Comparison of ENCODE assay signal across 11 cellular contexts in genomic region chr1:6491966-6492365, GRCh38. TPM values are rescaled to one million over a fixed set of nuclear protein-coding genes. Genes with fewer than 3 reads are reported as not detected.
DNase-seq lines count a peak whose midpoint lies in the region; ATAC-seq, FAIRE-seq and TF ChIP-seq lines count a peak whose summit lies in the region.
"Had no signal": no experiment of that assay in that cellular context is flagged by ENCODE, and none has a peak within 500 bp of the region (broad histone marks: within the 10 kb centered on the region; RNA-seq: fewer than 3 reads in every experiment).

No MANE protein-coding gene starts in this region.

- POLR2A ChIA-PET in RWPE1 (lab: Yijun Ruan, JAX; ENCODE audit: low non-redundant PET): no interaction called here
- POLR2A ChIA-PET in endothelial cell of umbilical vein (lab: Charles Lee): interaction anchor here (0.6 to 0.7 kb wide), 2 partner anchors 31 to 88 kb away, joined by 3 read pairs; partner anchors contain the start of gene ZBTB48

- peak overlapping the region; percentile 58 for H3K9ac ChIP-seq in endothelial cell of umbilical vein (replicated peaks; ENCODE audit: extremely low read depth, insufficient read depth, low read length)
- H3K9ac ChIP-seq in smooth muscle cell (ENCODE audit: low read depth): no peak overlapping the region

- H4K20me1 ChIP-seq in endothelial cell of umbilical vein (replicated peaks; ENCODE audit: control insufficient read depth, extremely low read depth, insufficient read depth, low read length) (no peaks in the 10 kb centered on the region), smooth muscle cell (ENCODE audit: low read depth) (peaks cover 7% of the 10 kb centered on the region)

- ATAC-seq in activated T-cell treated with anti-CD3 and anti-CD28 coated beads, Interleukin-2, amount 50 U/mL, for 72 hours (replicated peaks in 1 of 2): no peak

- H3K27me3 Mint-ChIP-seq in activated T-cell treated with anti-CD3 and anti-CD28 coated beads, Interleukin-2, amount 50 U/mL, for 72 hours (ENCODE audit: low read depth): peaks cover 9% of the 10 kb centered on the region

- intact Hi-C loops in endothelial cell of umbilical vein (cut with micrococcal nuclease): loop anchor here (1.0 to 10.0 kb wide), 4 partner anchors 31 to 293 kb away; partner anchors contain the start of genes CAMTA1 and KLHL21

- H3K9me3 Mint-ChIP-seq in activated T-cell treated with anti-CD3 and anti-CD28 coated beads, Interleukin-2, amount 50 U/mL, for 72 hours: no peaks in the 10 kb centered on the region

- H3K27ac Mint-ChIP-seq in activated T-cell treated with anti-CD3 and anti-CD28 coated beads, Interleukin-2, amount 50 U/mL, for 72 hours: peak overlapping the region; percentile 10

- TSS peak; percentile 46 for BruUV-seq in endothelial cell of umbilical vein (replicated peaks; lab: Mats Ljungman, UMichigan)

- peak overlapping the region; percentile 85 to 86 for H3K4me3 Mint-ChIP-seq in activated T-cell treated with anti-CD3 and anti-CD28 coated beads, Interleukin-2, amount 50 U/mL, for 72 hours

- H3K4me2 ChIP-seq in endothelial cell of umbilical vein (ENCODE audit: insufficient read depth, low read length): peak overlapping the region; percentile 6
- peak overlapping the region; percentile 100 for H3K4me2 ChIP-seq in smooth muscle cell

- H3K27ac ChIP-seq in RWPE1 (peak overlapping the region; percentile 100), endothelial cell of umbilical vein (ENCODE audit: insufficient read depth, low read depth, low read length) (peak overlapping the region; percentile 86), smooth muscle cell (ENCODE audit: low read depth) (peak overlapping the region; percentile 64)
- H3K27ac ChIP-seq: ovary had no signal

- H2AFZ ChIP-seq in endothelial cell of umbilical vein (ENCODE audit: low read depth, low read length) (no peak overlapping the region), smooth muscle cell (ENCODE audit: low read depth) (no peak overlapping the region)

- CTCF ChIA-PET in RWPE1 (lab: Yijun Ruan, JAX): interaction anchor here (0.6 to 1.3 kb wide), 4 partner anchors 49 to 457 kb away, joined by 3 to 5 read pairs (median 4); no protein-coding TSS in a partner anchor
- CTCF ChIA-PET in endothelial cell of umbilical vein (lab: Charles Lee): interaction anchor here (0.8 to 10.9 kb wide), 7 partner anchors 9 to 246 kb away, joined by 4 to 113 read pairs (median 4); no protein-coding TSS in a partner anchor

- no peak for TF ChIP-seq CTCF in RWPE1 (conservative IDR thresholded peaks at IDR 0.05; ENCODE audit: low read depth)
- no peak for TF ChIP-seq CTCF in endothelial cell of umbilical vein (IDR thresholded peaks at IDR 0.05; ENCODE audit: extremely low read depth in 1 of 2, insufficient read depth in 1 of 2, low read depth in 1 of 2, low read length in 2 of 2)
- TF ChIP-seq CTCF in smooth muscle cell (IDR thresholded peaks at IDR 0.05; ENCODE audit: borderline replicate concordance, insufficient read depth, poor library complexity, severe bottlenecking): no peak

- H3K4me1 Mint-ChIP-seq in activated T-cell treated with anti-CD3 and anti-CD28 coated beads, Interleukin-2, amount 50 U/mL, for 72 hours (ENCODE audit: low read depth): peaks cover 10% of the 10 kb centered on the region

- no peaks in the 10 kb centered on the region for H3K79me2 ChIP-seq in endothelial cell of umbilical vein (ENCODE audit: control insufficient read depth, insufficient read depth, low read length)
- H3K79me2 ChIP-seq in smooth muscle cell (ENCODE audit: low read depth): no peaks in the 10 kb centered on the region

- 90% methylated on average over 10 of the region's 10 CpGs for whole genome bisulfite sequencing in smooth muscle cell (ENCODE audit: low lambda C conversion rate)

- no peak for TF ChIP-seq POLR2A in endothelial cell of umbilical vein (IDR thresholded peaks at IDR 0.05; ENCODE audit: low read depth, low read length)

- H3K36me3 Mint-ChIP-seq in activated T-cell treated with anti-CD3 and anti-CD28 coated beads, Interleukin-2, amount 50 U/mL, for 72 hours (ENCODE audit: insufficient read depth in 2 of 2): no peaks in the 10 kb centered on the region

- no peaks in the 10 kb centered on the region for H3K9me3 ChIP-seq in endothelial cell of umbilical vein (replicated peaks; ENCODE audit: control insufficient read depth, insufficient read depth, low read length)
- no peaks in the 10 kb centered on the region for H3K9me3 ChIP-seq in smooth muscle cell (replicated peaks; ENCODE audit: low read depth)
- H3K9me3 ChIP-seq: MG63, ovary had no signal

- H3K4me3 ChIP-seq in endothelial cell of umbilical vein (replicated peaks in 1 of 3; ENCODE audit: insufficient read depth in 1 of 3, low read depth in 1 of 3, low read length in 3 of 3) (no peak overlapping the region), smooth muscle cell (no peak overlapping the region)
- H3K4me3 ChIP-seq: MG63, ovary had no signal

- FAIRE-seq in endothelial cell of umbilical vein (lab: Jason Lieb, UNC): no peak

- H3F3A ChIP-seq in smooth muscle cell (ENCODE audit: low read depth): peaks cover 8% of the 10 kb centered on the region

- no peak for DNase-seq in activated T-cell treated with anti-CD3 and anti-CD28 coated beads, Interleukin-2, amount 50 U/mL, for 72 hours
- DNase-seq in activated T-cell treated with anti-CD3 and anti-CD28 coated beads for 4 hours (no peak), RWPE1 (ENCODE audit: low spot score) (no peak), endothelial cell of umbilical vein (ENCODE audit: low read depth, low spot score) (no peak), smooth muscle cell (lab: John Stamatoyannopoulos, UW; ENCODE audit: unreplicated experiment) (no peak), NCI-H510A treated with DMSO at 0.1 percent for 48 hours (lab: John Stamatoyannopoulos, UW) (no peak), hippocampal formation (lab: John Stamatoyannopoulos, UW) (no peak), activated gamma-delta T cell treated with Interleukin-2 at 50 U/mL for 16 hours (no peak)
- DNase-seq: activated CD4-positive, alpha-beta T cell treated with anti-CD3 and anti-CD28 coated beads for 4 hours had no signal

- dilution Hi-C loops in endothelial cell of umbilical vein (cut with MboI; ENCODE audit: extremely low pct_ligation_motif_present, low sequenced_read_pairs): no loop called here

- H3K4me1 ChIP-seq in endothelial cell of umbilical vein (ENCODE audit: control insufficient read depth, extremely low read depth, insufficient read depth, low read length) (peaks cover 46% of the 10 kb centered on the region), smooth muscle cell (ENCODE audit: low read depth) (peaks cover 9% of the 10 kb centered on the region)

- H3K27me3 ChIP-seq in endothelial cell of umbilical vein (ENCODE audit: control insufficient read depth in 2 of 2, insufficient read depth in 2 of 2, low read length in 2 of 2) (no peaks in the 10 kb centered on the region), smooth muscle cell (ENCODE audit: low read depth) (no peaks in the 10 kb centered on the region)
- H3K27me3 ChIP-seq: MG63, ovary had no signal

- H3K9me1 ChIP-seq in endothelial cell of umbilical vein (replicated peaks; ENCODE audit: control insufficient read depth, extremely low read depth, insufficient read depth, low read length): no peaks in the 10 kb centered on the region

- H3K36me3 ChIP-seq in endothelial cell of umbilical vein (ENCODE audit: control insufficient read depth in 2 of 2, extremely low read depth in 1 of 2, insufficient read depth in 2 of 2, low read length in 2 of 2) (no peaks in the 10 kb centered on the region), smooth muscle cell (ENCODE audit: low read depth) (no peaks in the 10 kb centered on the region)
- H3K36me3 ChIP-seq: MG63, ovary had no signal

TF ChIP-seq in endothelial cell of umbilical vein, 7 proteins besides CTCF, POLR2A, EP300 and RAD21 (continues in another document):
- no peak for TF ChIP-seq MAX (IDR thresholded peaks at IDR 0.05; ENCODE audit: insufficient read depth, insufficient read length)
- TF ChIP-seq POLR2AphosphoS5 (IDR thresholded peaks at IDR 0.05; ENCODE audit: insufficient read depth, low read depth, low read length): no peak
- no peak for TF ChIP-seq EZH2 (IDR thresholded peaks at IDR 0.05; ENCODE audit: borderline replicate concordance, low read depth, low read length, severe bottlenecking)
- no peak for TF ChIP-seq GATA2 (IDR thresholded peaks at IDR 0.05; ENCODE audit: insufficient read depth, insufficient read length, low read depth, low read length)
- TF ChIP-seq JUN (IDR thresholded peaks at IDR 0.05; ENCODE audit: borderline replicate concordance, insufficient read depth, insufficient read length, low read depth): no peak
- no peak for TF ChIP-seq FOS (IDR thresholded peaks at IDR 0.05; ENCODE audit: borderline replicate concordance, insufficient read depth, low read length)

RNA-seq across cellular contexts. Expression of gene PLEKHG5, which starts 0.5 kb away (rescaled TPM):
- total RNA-seq in activated T-cell treated with anti-CD3 and anti-CD28 coated beads, Interleukin-2, amount 50 U/mL, for 72 hours: 1 to 10 TPM; 2.6 to 3.2 TPM
- total RNA-seq in endothelial cell of umbilical vein: 56.9 and 68.3 TPM in 2 replicates
- 30.6 and 40.8 TPM in 2 replicates for polyA plus RNA-seq in endothelial cell of umbilical vein
- polyA plus RNA-seq in endothelial cell of umbilical vein (2011; cell fraction: cytosol; rRNA removed): 15.3 and 21.4 TPM in 2 replicates
- 140 and 157 TPM in 2 replicates for polyA plus RNA-seq in endothelial cell of umbilical vein (2011; cell fraction: nucleus; rRNA removed)
- polyA plus RNA-seq in endothelial cell of umbilical vein (2012): 25.4 and 32.1 TPM in 2 replicates
- 24.3 and 28.8 TPM in 2 replicates for polyA minus RNA-seq in endothelial cell of umbilical vein
- polyA minus RNA-seq in endothelial cell of umbilical vein (2011; cell fraction: cytosol; rRNA and poly(A)+ RNA removed): 1.3 TPM
- 33.5 and 67.5 TPM in 2 replicates for polyA minus RNA-seq in endothelial cell of umbilical vein (2011; cell fraction: nucleus; rRNA and poly(A)+ RNA removed)
- total RNA-seq in smooth muscle cell: 14.5 and 16.1 TPM in 2 replicates
- 10.6 and 17.8 TPM in 2 replicates for polyA plus RNA-seq in smooth muscle cell

RNA-seq across cellular contexts. Expression of gene TNFRSF25, which starts 26.0 kb away (rescaled TPM):
- 100 to 1,000 TPM in 1 of 2 donors, 10 to 100 TPM in 1; 89.2 to 101 TPM for total RNA-seq in activated T-cell treated with anti-CD3 and anti-CD28 coated beads, Interleukin-2, amount 50 U/mL, for 72 hours
- 33.9 and 48.7 TPM in 2 replicates for total RNA-seq in endothelial cell of umbilical vein
- 38.8 and 52.9 TPM in 2 replicates for polyA plus RNA-seq in endothelial cell of umbilical vein
- 8.5 and 11.8 TPM in 2 replicates for polyA plus RNA-seq in endothelial cell of umbilical vein (2011; cell fraction: cytosol; rRNA removed)
- 247 and 252 TPM in 2 replicates for polyA plus RNA-seq in endothelial cell of umbilical vein (2011; cell fraction: nucleus; rRNA removed)
- 18.0 and 27.4 TPM in 2 replicates for polyA plus RNA-seq in endothelial cell of umbilical vein (2012)
- polyA minus RNA-seq in endothelial cell of umbilical vein: 11.2 and 23.6 TPM in 2 replicates
- not detected for polyA minus RNA-seq in endothelial cell of umbilical vein (2011; cell fraction: cytosol; rRNA and poly(A)+ RNA removed)
- 31.3 and 39.8 TPM in 2 replicates for polyA minus RNA-seq in endothelial cell of umbilical vein (2011; cell fraction: nucleus; rRNA and poly(A)+ RNA removed)
- 9.6 and 19.8 TPM in 2 replicates for total RNA-seq in smooth muscle cell
- 10.1 and 17.7 TPM in 2 replicates for polyA plus RNA-seq in smooth muscle cell
